8 cellular contexts compared by ENCODE assay signal in the genomic region with DNA sequence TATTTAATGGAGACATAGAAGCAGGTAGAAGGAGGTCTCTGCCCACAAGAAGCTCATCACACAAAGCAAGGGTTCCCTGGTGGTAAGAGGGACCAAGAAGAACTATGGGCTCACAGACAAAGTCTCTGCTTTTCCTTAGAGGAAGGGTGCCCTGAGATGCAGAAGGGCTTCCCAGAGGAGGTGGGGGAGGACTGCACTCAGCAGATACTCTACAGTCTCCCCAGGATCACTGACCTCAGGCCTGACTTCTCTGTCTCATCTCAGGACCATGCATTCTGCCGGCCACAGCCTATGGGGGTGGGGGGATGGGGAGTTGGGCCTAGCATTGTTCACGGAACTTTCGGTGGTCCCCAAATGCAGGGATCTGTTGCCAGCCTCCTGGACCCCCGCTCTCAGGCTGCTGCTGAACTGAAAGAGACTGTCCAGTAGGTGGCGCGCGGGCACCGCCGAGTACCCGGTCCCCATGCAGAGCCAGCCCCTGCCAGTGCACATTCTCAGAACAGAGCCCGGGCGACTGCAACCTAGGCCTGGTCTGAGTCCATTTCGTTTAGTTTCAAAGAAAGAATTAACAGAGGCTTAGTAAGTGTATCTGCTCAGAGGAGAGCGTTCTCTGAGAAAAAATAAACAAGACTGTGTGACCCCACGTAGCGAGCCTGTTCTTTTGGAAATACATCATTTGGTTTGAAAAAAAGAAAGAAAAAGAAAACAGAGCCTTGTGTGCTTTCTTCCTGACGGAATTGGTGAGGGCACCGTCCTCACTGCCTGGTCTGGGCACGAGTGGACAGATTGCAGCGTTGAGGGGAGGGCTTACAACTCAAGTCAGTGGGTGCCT.
DNase-seq lines count a peak whose midpoint lies in the region; ATAC-seq, FAIRE-seq and TF ChIP-seq lines count a peak whose summit lies in the region.

No MANE protein-coding gene starts in this region.

- no peak for ATAC-seq in HG02852 (IDR thresholded peaks at IDR 0.05; ENCODE audit: unreplicated experiment)

- H3K4me1 Mint-ChIP-seq in T-helper 2 cell treated with Interferon-gamma antibody and Interleukin-4, amounts not matched to agents 5 μg/mL and 100 μg/mL, for 36 hours (ENCODE audit: low read depth) = no peaks in the 10 kb centered on the region
- H3K4me1 Mint-ChIP-seq in chondrocyte (ENCODE audit: low read depth) = peaks cover 6% of the 10 kb centered on the region

- TF ChIP-seq CTCF in NB4 (IDR thresholded peaks at IDR 0.05; ENCODE audit: low read depth, low read length) = peak; percentile 56
- TF ChIP-seq CTCF in chondrocyte (IDR thresholded peaks at IDR 0.05) = peak; percentile 97

- peak; percentile 87 for DNase-seq in ELF-1 (ENCODE audit: low read depth, low spot score)
- peak; percentile 59 for DNase-seq in H54 (ENCODE audit: insufficient read length, low spot score)
- DNase-seq in NB4 (ENCODE audit: low read depth) = peak; percentile 72
- peak; percentile 9 for DNase-seq in T-helper 2 cell treated with Interferon-gamma antibody and Interleukin-4, amounts not matched to agents 5 μg/mL and 100 μg/mL, for 36 hours (ENCODE audit: low spot score)
- DNase-seq in chondrocyte (ENCODE audit: low spot score) = no peak
- peak; percentile 86 for DNase-seq in left kidney (ENCODE audit: low read depth, low spot score)
- peak; percentile 20 for DNase-seq in stimulated activated CD4-positive, alpha-beta T cell treated with anti-CD3 and anti-CD28 coated beads, Interleukin-4, amount 100 ng/mL, for 24 hours

- no peaks in the 10 kb centered on the region for H3K27me3 Mint-ChIP-seq in T-helper 2 cell treated with Interferon-gamma antibody and Interleukin-4, amounts not matched to agents 5 μg/mL and 100 μg/mL, for 36 hours (ENCODE audit: low read depth)
- peaks cover 17% of the 10 kb centered on the region for H3K27me3 Mint-ChIP-seq in chondrocyte (ENCODE audit: low read depth)

- no peaks in the 10 kb centered on the region for H3K36me3 Mint-ChIP-seq in T-helper 2 cell treated with Interferon-gamma antibody and Interleukin-4, amounts not matched to agents 5 μg/mL and 100 μg/mL, for 36 hours (ENCODE audit: low read depth)
- H3K36me3 Mint-ChIP-seq in chondrocyte (ENCODE audit: low read depth) = no peaks in the 10 kb centered on the region

- H3K27ac Mint-ChIP-seq in T-helper 2 cell treated with Interferon-gamma antibody and Interleukin-4, amounts not matched to agents 5 μg/mL and 100 μg/mL, for 36 hours = no peak overlapping the region
- no peak overlapping the region for H3K27ac Mint-ChIP-seq in chondrocyte (ENCODE audit: unreplicated experiment)

- H3K4me3 Mint-ChIP-seq in T-helper 2 cell treated with Interferon-gamma antibody and Interleukin-4, amounts not matched to agents 5 μg/mL and 100 μg/mL, for 36 hours = no peak overlapping the region
- no peak overlapping the region for H3K4me3 Mint-ChIP-seq in chondrocyte (ENCODE audit: unreplicated experiment)

- H3K9me3 Mint-ChIP-seq in T-helper 2 cell treated with Interferon-gamma antibody and Interleukin-4, amounts not matched to agents 5 μg/mL and 100 μg/mL, for 36 hours = no peaks in the 10 kb centered on the region
- no peaks in the 10 kb centered on the region for H3K9me3 Mint-ChIP-seq in chondrocyte (ENCODE audit: low read depth)

- no peak for FAIRE-seq in H54 (lab: Jason Lieb, UNC)

- no peak overlapping the region for H3K4me3 ChIP-seq in NB4 (ENCODE audit: low read depth, low read length)

- no peak for TF ChIP-seq POLR2A in H54 (IDR thresholded peaks at IDR 0.05; ENCODE audit: low read depth, low read length)
- TF ChIP-seq POLR2A in NB4 (IDR thresholded peaks at IDR 0.05; ENCODE audit: extremely low read depth, insufficient read length) = no peak
